In the genomic region with DNA sequence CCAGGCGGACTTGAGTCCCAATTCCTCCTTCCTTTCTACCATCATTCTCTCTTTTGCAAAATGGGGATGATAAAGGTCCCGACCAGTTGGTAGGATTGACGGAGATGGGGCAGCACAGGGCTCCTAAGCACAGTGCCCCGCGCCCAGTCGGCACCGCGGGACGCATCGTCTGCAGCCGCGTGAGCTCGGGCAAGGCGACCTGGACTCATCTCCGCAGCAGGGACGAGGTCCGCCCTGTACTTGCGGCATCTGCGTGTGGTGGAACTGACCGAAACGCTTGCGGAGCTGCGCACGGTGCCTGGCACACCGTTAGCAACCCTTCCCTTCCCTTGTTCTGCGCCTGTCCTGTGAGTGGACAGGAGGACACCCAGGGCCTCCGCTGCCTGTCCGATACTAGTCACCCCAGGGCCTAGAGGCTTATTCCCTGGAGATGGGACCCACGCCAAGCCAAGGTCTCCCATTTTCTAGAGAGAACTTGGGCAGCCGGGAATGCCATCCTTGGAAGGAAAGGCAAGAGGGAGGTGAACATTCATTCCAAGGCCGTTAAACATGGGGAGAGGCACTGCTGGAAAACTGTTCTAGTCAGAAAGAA, we compare ENCODE assay signal across 8 cellular contexts.
DNase-seq lines count a peak whose midpoint lies in the region; ATAC-seq, FAIRE-seq and TF ChIP-seq lines count a peak whose summit lies in the region.

No MANE protein-coding gene starts in this region.

- ATAC-seq in GM18909 (IDR thresholded peaks at IDR 0.05; ENCODE audit: poor library complexity, unreplicated experiment) (peak; percentile 25), WTC11 (peak; percentile 13), right cardiac atrium (peak; percentile 8 to 58), GM21515 (IDR thresholded peaks at IDR 0.05; ENCODE audit: unreplicated experiment) (no peak)

- peaks cover 22% of the 10 kb centered on the region for H3K4me1 Mint-ChIP-seq in WTC11

- no peak for FAIRE-seq in kidney (lab: Jason Lieb, UNC)

- DNase-seq in WTC11 (ENCODE audit: low spot score) (peak; percentile 28), right cardiac atrium (peak in 1 of 3 donors; percentile 53), sigmoid colon (no peak), kidney (no peak), activated gamma-delta T cell treated with Interleukin-2 at 50 U/mL for 16 hours (no peak), ureter (ENCODE audit: low spot score) (no peak)

- H3K27ac Mint-ChIP-seq in WTC11: no peak overlapping the region

- peaks cover 28% of the 10 kb centered on the region for H3K27me3 Mint-ChIP-seq in WTC11 (ENCODE audit: low read depth)

- H3K27me3 ChIP-seq in right cardiac atrium (ENCODE audit: control insufficient read depth, insufficient read depth) (no peaks in the 10 kb centered on the region), sigmoid colon (peaks cover 0 to 12% (median 0%) of the 10 kb centered on the region in 3 donors)

- peak overlapping the region; percentile 70 for H3K4me3 Mint-ChIP-seq in WTC11

- H3K36me3 Mint-ChIP-seq in WTC11: peaks cover 9% of the 10 kb centered on the region; the same call in 1 of the 2 replicates

- 17% methylated on average over 31 of the region's 31 CpGs for WGBS in right cardiac atrium
- WGBS in sigmoid colon, 2 donors: 52 to 84% methylated on average over 31 of the region's 31 CpGs

- H3K27ac ChIP-seq in right cardiac atrium (ENCODE audit: low read length): no peak overlapping the region
- H3K27ac ChIP-seq in sigmoid colon: peak overlapping the region in 1 of 4 donors; percentile 45
- no peak overlapping the region for H3K27ac ChIP-seq in kidney (ENCODE audit: low read depth in 2 of 2, low read length in 2 of 2)

- peaks cover 19% of the 10 kb centered on the region for H3K9me3 Mint-ChIP-seq in WTC11

- intact Hi-C loops in right cardiac atrium (cut with DNase I): loop anchor here (5.0 to 10.0 kb wide), 8 partner anchors 645 to 945 kb away; partner anchors contain the start of gene FGFR2 (in 2 of the 4)
- intact Hi-C loops in sigmoid colon (cut with DNase I): loop anchor here (5.0 to 10.0 kb wide), 4 partner anchors 73 to 648 kb away; partner anchors contain the start of gene FGFR2
- intact Hi-C loops in kidney (cut with DNase I): loop anchor here (5.0 to 10.0 kb wide), 3 partner anchors 653 to 945 kb away; no protein-coding TSS in a partner anchor

- no peak for TF ChIP-seq EP300 in sigmoid colon (IDR thresholded peaks at IDR 0.05)

- H3K4me1 ChIP-seq in right cardiac atrium (ENCODE audit: control insufficient read depth, insufficient read depth, low read length) (no peaks in the 10 kb centered on the region), sigmoid colon (peaks cover 0 to 27% (median 23%) of the 10 kb centered on the region in 4 donors), kidney (ENCODE audit: control insufficient read depth in 1 of 2, insufficient read depth in 1 of 2, low read depth in 1 of 2, low read length in 2 of 2) (peaks cover 3 to 4% of the 10 kb centered on the region in 2 donors)

- TF ChIP-seq POLR2A in sigmoid colon (IDR thresholded peaks at IDR 0.05): no peak

- TF ChIP-seq CTCF in WTC11 (IDR thresholded peaks at IDR 0.05) (no peak), sigmoid colon (IDR thresholded peaks at IDR 0.05) (no peak), kidney (IDR thresholded peaks at IDR 0.05; ENCODE audit: borderline replicate concordance, extremely low read depth, insufficient read depth) (no peak)

- H3K4me3 ChIP-seq in right cardiac atrium (ENCODE audit: low read length) (peak overlapping the region; percentile 41), sigmoid colon (peak overlapping the region in 3 of 4 donors; percentile 33 to 50 (median 44)), kidney (ENCODE audit: low read length in 2 of 2) (peak overlapping the region in 1 of 2 donors; percentile 32)

- POLR2A ChIA-PET in WTC11 (lab: Charles Lee): no interaction called here

- peaks cover 2% of the 10 kb centered on the region for H3K9me3 ChIP-seq in right cardiac atrium (ENCODE audit: control insufficient read depth, low read length)
- H3K9me3 ChIP-seq in sigmoid colon: peaks cover 0 to 8% (median 5%) of the 10 kb centered on the region in 4 donors
- peaks cover 0 to 14% of the 10 kb centered on the region in 2 donors for H3K9me3 ChIP-seq in kidney (ENCODE audit: control insufficient read depth in 1 of 2, low read length in 2 of 2)

- no peak overlapping the region for H3K9ac ChIP-seq in kidney (ENCODE audit: low read length in 2 of 2)

- CTCF ChIA-PET in WTC11 (lab: Charles Lee): interaction anchor here (0.6 to 3.6 kb wide), 54 partner anchors 9 to 951 kb away, joined by 3 to 31 read pairs (median 5); no protein-coding TSS in a partner anchor

- H3K36me3 ChIP-seq in sigmoid colon (no peaks in the 10 kb centered on the region), kidney (ENCODE audit: control insufficient read depth in 1 of 2, insufficient read depth in 2 of 2, low read length in 2 of 2) (no peaks in the 10 kb centered on the region)

TF ChIP-seq in WTC11, 78 proteins besides CTCF, POLR2A, EP300 and RAD21:
- TF ChIP-seq SMAD3 (CRISPR knock-in tag; IDR thresholded peaks at IDR 0.05; ENCODE audit: borderline replicate concordance) (0 out of 2 replicates have a peak, but pooled peaks have one; percentile 32), ZNF138 (CRISPR knock-in tag; conservative IDR thresholded peaks at IDR 0.05) (0 out of 2 replicates have a peak, but pooled peaks have one; percentile 3), E2F4 (CRISPR knock-in tag; IDR thresholded peaks at IDR 0.05; ENCODE audit: borderline replicate concordance, low read depth) (no peak), SP1 (CRISPR knock-in tag; conservative IDR thresholded peaks at IDR 0.05) (0 out of 2 replicates have a peak, but pooled peaks have one; percentile 17)
